8 cellular contexts compared by ENCODE assay signal in the genomic region with DNA sequence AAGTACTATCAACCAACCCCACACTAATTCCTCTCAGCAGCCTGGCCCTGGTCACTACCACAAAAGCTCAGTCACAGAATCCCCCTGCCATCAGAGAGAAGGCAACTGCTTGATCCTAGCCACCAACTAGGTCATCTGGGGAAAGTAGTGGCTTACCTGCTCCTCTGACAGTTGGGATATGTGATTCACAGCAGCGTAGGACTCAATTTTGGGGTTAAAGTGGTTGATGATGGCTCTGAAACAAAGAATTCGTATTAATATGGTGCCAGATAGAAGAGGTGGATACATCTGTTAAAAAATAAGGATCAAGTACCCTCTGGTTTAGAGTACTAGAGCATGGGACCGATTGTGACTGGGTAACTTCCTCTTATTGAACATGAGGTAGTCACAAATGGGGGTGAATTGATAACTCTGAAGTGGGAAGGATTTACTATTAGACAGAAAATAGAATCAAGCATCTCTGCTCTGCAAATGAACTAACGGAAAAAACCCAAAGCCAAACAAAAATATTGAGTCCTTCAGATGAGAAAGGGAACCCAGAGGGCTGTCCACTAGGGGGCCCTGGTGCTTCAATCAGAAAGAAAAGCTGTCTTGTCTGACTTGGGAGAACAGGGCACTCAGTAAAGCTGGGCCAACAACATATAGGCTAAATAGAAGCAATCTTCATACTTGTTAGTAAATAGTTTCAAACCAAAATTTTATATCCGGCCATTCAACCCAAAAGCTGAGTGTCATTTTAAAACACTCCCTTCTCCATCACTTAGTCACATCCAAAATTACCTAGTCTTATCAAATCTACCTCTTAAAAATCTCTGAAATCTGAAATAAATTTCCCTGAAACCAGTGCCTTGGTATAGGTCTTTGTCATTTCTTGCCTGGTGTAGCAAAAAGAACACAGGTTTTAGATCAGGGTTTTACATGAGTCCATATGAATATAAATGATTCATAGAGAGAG. TPM values are rescaled to one million over a fixed set of nuclear protein-coding genes. Genes with fewer than 3 reads are reported as not detected.
A peak's percentile ranks its signal among the peaks of the same experiment; 100 is the strongest.
DNase-seq lines count a peak whose midpoint lies in the region; ATAC-seq and TF ChIP-seq lines count a peak whose summit lies in the region.

No MANE protein-coding gene starts in this region.

- no peak overlapping the region for H3K27ac ChIP-seq in naive thymus-derived CD4-positive, alpha-beta T cell (ENCODE audit: low read depth, low read length)

- DNase-seq in ELR (ENCODE audit: low read depth) (peak; percentile 85), NOMO-1 treated with dmso at 0.1 percent for 144 hours (lab: John Stamatoyannopoulos, UW; ENCODE audit: unreplicated experiment) (peak; percentile 35), epithelial cell of esophagus (ENCODE audit: low read depth) (peak; percentile 75), NCI-H1048 (lab: John Stamatoyannopoulos, UW) (no peak)
- peak; percentile 10 for DNase-seq in activated CD8-positive, alpha-beta memory T cell treated with anti-CD3 and anti-CD28 coated beads, Interleukin-2, amount 50 U/mL, for 1 hour (ENCODE audit: extremely low read depth)
- DNase-seq in naive thymus-derived CD4-positive, alpha-beta T cell, result peak; percentile 15 to 66 (median 53)
- DNase-seq in stimulated activated effector memory CD8-positive, alpha-beta T cell treated with anti-CD3 and anti-CD28 coated beads, Interleukin-12 subunit alpha, Interleukin-12 subunit beta, amount 100 ng/mL, for 72 hours (ENCODE audit: low spot score in 2 of 2), result peak; percentile 38 to 82

- H3K27me3 Mint-ChIP-seq in naive thymus-derived CD4-positive, alpha-beta T cell, result no peaks in the 10 kb centered on the region

- no peaks in the 10 kb centered on the region for H3K27me3 ChIP-seq in naive thymus-derived CD4-positive, alpha-beta T cell (ENCODE audit: control insufficient read depth in 2 of 2, insufficient read depth in 2 of 2, low read length in 2 of 2)

- no peak overlapping the region for H3K4me3 ChIP-seq in epithelial cell of esophagus (ENCODE audit: low read length)
- no peak overlapping the region for H3K4me3 ChIP-seq in naive thymus-derived CD4-positive, alpha-beta T cell (ENCODE audit: low read length)

- peak; percentile 91 for TF ChIP-seq CTCF in epithelial cell of esophagus (IDR thresholded peaks at IDR 0.05; ENCODE audit: insufficient read depth, low read depth, low read length, missing control alignments)

- no peak overlapping the region for H3K4me3 Mint-ChIP-seq in naive thymus-derived CD4-positive, alpha-beta T cell
- no peak overlapping the region for H3K4me3 Mint-ChIP-seq in stimulated activated effector memory CD8-positive, alpha-beta T cell treated with anti-CD3 and anti-CD28 coated beads, Interleukin-12 subunit alpha, Interleukin-12 subunit beta, amount 100 ng/mL, for 72 hours

- CTCF ChIA-PET in naive thymus-derived CD4-positive, alpha-beta T cell (lab: Charles Lee), result interaction anchor here (0.6 to 2.9 kb wide), 11 partner anchors 9 to 720 kb away, joined by 3 to 19 read pairs (median 3); no protein-coding TSS in a partner anchor

- H3K4me1 ChIP-seq in naive thymus-derived CD4-positive, alpha-beta T cell (ENCODE audit: control insufficient read depth in 2 of 2, insufficient read depth in 2 of 2, low read length in 2 of 2), result no peaks in the 10 kb centered on the region

- H3K4me1 Mint-ChIP-seq in naive thymus-derived CD4-positive, alpha-beta T cell, result peaks cover 0 to 6% (median 2%) of the 10 kb centered on the region in 7 donors
- peaks cover 8% of the 10 kb centered on the region for H3K4me1 Mint-ChIP-seq in stimulated activated effector memory CD8-positive, alpha-beta T cell treated with anti-CD3 and anti-CD28 coated beads, Interleukin-12 subunit alpha, Interleukin-12 subunit beta, amount 100 ng/mL, for 72 hours

- H3K36me3 ChIP-seq in naive thymus-derived CD4-positive, alpha-beta T cell (ENCODE audit: control insufficient read depth in 2 of 3, insufficient read depth in 3 of 3, low read length in 3 of 3), result peaks cover 0 to 8% (median 0%) of the 10 kb centered on the region in 3 experiments

- H3K27ac Mint-ChIP-seq in naive thymus-derived CD4-positive, alpha-beta T cell, result peak overlapping the region in 4 of 9 donors; percentile 9 to 46 (median 35)
- peak overlapping the region; percentile 1 for H3K27ac Mint-ChIP-seq in stimulated activated effector memory CD8-positive, alpha-beta T cell treated with anti-CD3 and anti-CD28 coated beads, Interleukin-12 subunit alpha, Interleukin-12 subunit beta, amount 100 ng/mL, for 72 hours

- no peaks in the 10 kb centered on the region for H3K9me3 ChIP-seq in naive thymus-derived CD4-positive, alpha-beta T cell (ENCODE audit: control insufficient read depth in 2 of 3, low read length in 3 of 3)

- peaks cover 5 to 23% (median 11%) of the 10 kb centered on the region in 5 donors for H3K36me3 Mint-ChIP-seq in naive thymus-derived CD4-positive, alpha-beta T cell
- peaks cover 12% of the 10 kb centered on the region for H3K36me3 Mint-ChIP-seq in stimulated activated effector memory CD8-positive, alpha-beta T cell treated with anti-CD3 and anti-CD28 coated beads, Interleukin-12 subunit alpha, Interleukin-12 subunit beta, amount 100 ng/mL, for 72 hours

- POLR2A ChIA-PET in naive thymus-derived CD4-positive, alpha-beta T cell (lab: Charles Lee), result no interaction called here

- intact Hi-C loops in naive thymus-derived CD4-positive, alpha-beta T cell (cut with micrococcal nuclease), result loop anchor here (1.0 to 5.0 kb wide), 4 partner anchors 47 to 184 kb away; partner anchors contain the start of gene KCNIP2 (in 1 of the 2)

- ATAC-seq in HG03159 (IDR thresholded peaks at IDR 0.05; ENCODE audit: unreplicated experiment), result peak; percentile 57
- peak; percentile 78 for ATAC-seq in naive thymus-derived CD4-positive, alpha-beta T cell
- peak; percentile 79 for ATAC-seq in stimulated activated effector memory CD8-positive, alpha-beta T cell treated with anti-CD3 and anti-CD28 coated beads, Interleukin-12 subunit alpha, Interleukin-12 subunit beta, amount 100 ng/mL, for 72 hours

- no peaks in the 10 kb centered on the region for H3K9me3 Mint-ChIP-seq in naive thymus-derived CD4-positive, alpha-beta T cell
- no peaks in the 10 kb centered on the region for H3K9me3 Mint-ChIP-seq in stimulated activated effector memory CD8-positive, alpha-beta T cell treated with anti-CD3 and anti-CD28 coated beads, Interleukin-12 subunit alpha, Interleukin-12 subunit beta, amount 100 ng/mL, for 72 hours

RNA-seq across cellular contexts. Expression of gene KCNIP2, which starts 45.9 kb away (rescaled TPM):
- total RNA-seq in naive thymus-derived CD4-positive, alpha-beta T cell, result 1 to 10 TPM; 1.9 to 6.3 (median 2.6) TPM
- under 1 TPM in 1 of 2 donors, not detected in 1; 0.27 TPM for polyA plus RNA-seq in naive thymus-derived CD4-positive, alpha-beta T cell
